ENCODE assay signal across 8 cellular contexts in genomic region chr10:36725581-36726520, GRCh38.
A peak's percentile ranks its signal among the peaks of the same experiment; 100 is the strongest.
DNase-seq lines count a peak whose midpoint lies in the region; ATAC-seq, FAIRE-seq and TF ChIP-seq lines count a peak whose summit lies in the region.

No MANE protein-coding gene starts in this region.

- no peaks in the 10 kb centered on the region for H3K27me3 ChIP-seq in right atrium auricular region

- TF ChIP-seq CTCF in right atrium auricular region (IDR thresholded peaks at IDR 0.05): peak in 1 of 2 donors; percentile 51

- DNase-seq in Right ventricle myocardium superior (no peak), right atrium auricular region (ENCODE audit: low spot score) (no peak), RCC 7860 (ENCODE audit: low spot score) (peak; percentile 53), fibroblast of the conjunctiva (ENCODE audit: low read depth) (peak; percentile 72), putamen (ENCODE audit: low spot score) (peak; percentile 43)
- DNase-seq in activated CD8-positive, alpha-beta memory T cell treated with anti-CD3 and anti-CD28 coated beads, Interleukin-2, amount 50 U/mL, for 48 hours: no peak
- no peak for DNase-seq in activated T-helper 1 cell treated with anti-CD3 and anti-CD28 coated beads, Interleukin-12 subunit alpha, Interleukin-12 subunit beta, Interleukin-2, Interleukin-4 antibody, amounts not matched to agents 30 ng/mL and 10 ng/mL and 1 ng/mL, durations not matched to agents 14 hours and 24 hours and 36 hours (ENCODE audit: low spot score)

- peak; percentile 37 for FAIRE-seq in RCC 7860 (lab: Jason Lieb, UNC)

- H3K36me3 ChIP-seq in right atrium auricular region: no peaks in the 10 kb centered on the region

- no peaks in the 10 kb centered on the region for H3K4me1 ChIP-seq in right atrium auricular region

- H3K27ac Mint-ChIP-seq in activated T-helper 1 cell treated with anti-CD3 and anti-CD28 coated beads, Interleukin-12 subunit alpha, Interleukin-12 subunit beta, Interleukin-2, Interleukin-4 antibody, amounts not matched to agents 30 ng/mL and 10 ng/mL and 1 ng/mL, durations not matched to agents 14 hours and 24 hours and 36 hours: no peak overlapping the region

- no peak overlapping the region for H3K4me3 ChIP-seq in right atrium auricular region

- no peaks in the 10 kb centered on the region for H3K4me1 Mint-ChIP-seq in activated T-helper 1 cell treated with anti-CD3 and anti-CD28 coated beads, Interleukin-12 subunit alpha, Interleukin-12 subunit beta, Interleukin-2, Interleukin-4 antibody, amounts not matched to agents 30 ng/mL and 10 ng/mL and 1 ng/mL, durations not matched to agents 14 hours and 24 hours and 36 hours (ENCODE audit: low read depth)

- intact Hi-C loops in Right ventricle myocardium superior (cut with DNase I): no loop called here
- intact Hi-C loops in activated T-helper 1 cell treated with anti-CD3 and anti-CD28 coated beads, Interleukin-12 subunit alpha, Interleukin-12 subunit beta, Interleukin-2, Interleukin-4 antibody, amounts not matched to agents 30 ng/mL and 10 ng/mL and 1 ng/mL, durations not matched to agents 14 hours and 24 hours and 36 hours (cut with micrococcal nuclease): no loop called here

- H3K9me3 Mint-ChIP-seq in activated T-helper 1 cell treated with anti-CD3 and anti-CD28 coated beads, Interleukin-12 subunit alpha, Interleukin-12 subunit beta, Interleukin-2, Interleukin-4 antibody, amounts not matched to agents 30 ng/mL and 10 ng/mL and 1 ng/mL, durations not matched to agents 14 hours and 24 hours and 36 hours: peaks cover 17% of the 10 kb centered on the region

- H3K36me3 Mint-ChIP-seq in activated T-helper 1 cell treated with anti-CD3 and anti-CD28 coated beads, Interleukin-12 subunit alpha, Interleukin-12 subunit beta, Interleukin-2, Interleukin-4 antibody, amounts not matched to agents 30 ng/mL and 10 ng/mL and 1 ng/mL, durations not matched to agents 14 hours and 24 hours and 36 hours (ENCODE audit: low read depth): no peaks in the 10 kb centered on the region

- no peak overlapping the region for H3K27ac ChIP-seq in right atrium auricular region

- H3K9me3 ChIP-seq in right atrium auricular region: no peaks in the 10 kb centered on the region

- H3K27me3 Mint-ChIP-seq in activated T-helper 1 cell treated with anti-CD3 and anti-CD28 coated beads, Interleukin-12 subunit alpha, Interleukin-12 subunit beta, Interleukin-2, Interleukin-4 antibody, amounts not matched to agents 30 ng/mL and 10 ng/mL and 1 ng/mL, durations not matched to agents 14 hours and 24 hours and 36 hours (ENCODE audit: insufficient read depth): no peaks in the 10 kb centered on the region

- no peak overlapping the region for H3K4me3 Mint-ChIP-seq in activated T-helper 1 cell treated with anti-CD3 and anti-CD28 coated beads, Interleukin-12 subunit alpha, Interleukin-12 subunit beta, Interleukin-2, Interleukin-4 antibody, amounts not matched to agents 30 ng/mL and 10 ng/mL and 1 ng/mL, durations not matched to agents 14 hours and 24 hours and 36 hours

- ATAC-seq in Right ventricle myocardium superior (ENCODE audit: poor library complexity): peak; percentile 76
- ATAC-seq in HG03196 (IDR thresholded peaks at IDR 0.05; ENCODE audit: unreplicated experiment): no peak

Comparison
In these comparisons a context has a peak if more than half of its experiments do, and no peak if none do; other contexts are left out.
1. DNase-seq: peak in RCC 7860 (single experiment), fibroblast of the conjunctiva (single experiment) and putamen (single experiment); none in Right ventricle myocardium superior (single experiment), right atrium auricular region (single experiment), activated CD8-positive, alpha-beta memory T cell treated with anti-CD3 and anti-CD28 coated beads, Interleukin-2, amount 50 U/mL, for 48 hours (single experiment) and activated T-helper 1 cell treated with anti-CD3 and anti-CD28 coated beads, Interleukin-12 subunit alpha, Interleukin-12 subunit beta, Interleukin-2, Interleukin-4 antibody, amounts not matched to agents 30 ng/mL and 10 ng/mL and 1 ng/mL, durations not matched to agents 14 hours and 24 hours and 36 hours (single experiment).